Comparison of ENCODE assay signal across 22 cellular contexts in the genomic region with DNA sequence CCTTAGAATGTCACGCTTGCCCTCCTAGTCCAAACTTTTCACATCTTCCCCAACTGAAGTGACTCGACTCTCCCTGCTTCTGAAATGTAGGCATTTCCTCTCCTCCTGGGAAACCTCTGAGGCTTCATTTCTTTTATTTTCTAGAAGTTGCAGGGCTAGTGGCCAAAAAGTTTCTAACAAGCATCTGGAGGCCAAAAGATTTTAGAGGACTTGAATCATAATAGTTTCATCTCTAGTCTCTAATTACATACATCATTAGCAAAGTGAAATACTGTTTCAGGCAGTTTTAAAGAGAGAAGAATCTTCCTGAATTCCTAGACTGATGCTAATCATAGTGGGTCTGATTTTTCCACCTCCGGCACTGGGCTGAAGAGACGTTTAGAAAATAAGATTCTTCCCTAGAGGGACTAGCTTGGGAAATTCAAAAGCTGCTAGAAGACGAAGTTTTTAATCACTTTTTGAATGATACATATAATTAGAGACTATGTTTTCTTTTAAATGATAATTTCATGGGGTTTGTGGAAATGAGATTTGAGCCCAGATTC. TPM values are rescaled to one million over a fixed set of nuclear protein-coding genes. Genes with fewer than 3 reads are reported as not detected.
DNase-seq lines count a peak whose midpoint lies in the region; ATAC-seq, FAIRE-seq and TF ChIP-seq lines count a peak whose summit lies in the region.
"Had no signal": no experiment of that assay in that cellular context is flagged by ENCODE, and none has a peak within 500 bp of the region (broad histone marks: within the 10 kb centered on the region; RNA-seq: fewer than 3 reads in every experiment).

No MANE protein-coding gene starts in this region.

- no peak overlapping the region for H2BK15ac ChIP-seq in H1 (ENCODE audit: low read length)

- no peaks in the 10 kb centered on the region; the same call in 1 of the 2 replicates for H3K23me2 ChIP-seq in H1 (ENCODE audit: low read depth, low read length)

- TF ChIP-seq EP300 in H1 (IDR thresholded peaks at IDR 0.05; ENCODE audit: borderline replicate concordance in 1 of 2, low read depth in 2 of 2, low read length in 2 of 2): no peak

- no peak overlapping the region for H4K5ac ChIP-seq in H1 (ENCODE audit: insufficient read length, low read depth, low read length)

- H2BK5ac ChIP-seq in H1 (ENCODE audit: low read depth, low read length): no peak overlapping the region

- H3K36me3 Mint-ChIP-seq in nephron (ENCODE audit: low read depth): no peaks in the 10 kb centered on the region
- H3K36me3 Mint-ChIP-seq: CD14-positive monocyte had no signal

- no peak overlapping the region for H3K4me3 Mint-ChIP-seq in nephron
- H3K4me3 Mint-ChIP-seq: CD14-positive monocyte had no signal

- 89% methylated on average over 4 of the region's 5 CpGs; no CpG with 5 or more reads in 1 of the 2 experiments for WGBS in H1 (ENCODE audit: extremely low coverage in 1 of 2, insufficient coverage in 1 of 2, insufficient read length in 1 of 2, insufficient replicate concordance in 2 of 2, low coverage in 1 of 2, low lambda C conversion rate in 2 of 2, missing lambda C conversion rate in 1 of 2), 2 experiments

- ATAC-seq in Right ventricle myocardium inferior: no peak

- H3K4me1 Mint-ChIP-seq in nephron: peaks cover 6% of the 10 kb centered on the region
- H3K4me1 Mint-ChIP-seq: CD14-positive monocyte had no signal

- no peak overlapping the region for H3K4ac ChIP-seq in H1 (replicated peaks; ENCODE audit: insufficient read length, low read depth, low read length)

- H3K79me1 ChIP-seq in H1 (ENCODE audit: low read depth, low read length): no peaks in the 10 kb centered on the region

- CTCF ChIA-PET in H1 (lab: Charles Lee; ENCODE audit: partially characterized antibody): interaction anchor here (0.6 kb wide), 1 partner anchor 17 kb away, joined by 3 read pairs; no protein-coding TSS in a partner anchor

- no peaks in the 10 kb centered on the region for H4K20me1 ChIP-seq in H1 (replicated peaks in 1 of 2; ENCODE audit: control insufficient read depth in 1 of 2, insufficient read depth in 2 of 2, low read length in 2 of 2)

- no peak overlapping the region for H3K27ac ChIP-seq in H1 (ENCODE audit: low read depth, low read length)

- H2BK20ac ChIP-seq in H1 (ENCODE audit: low read length): no peak overlapping the region

- no peaks in the 10 kb centered on the region for H3K9me3 ChIP-seq in H1 (ENCODE audit: insufficient read depth in 2 of 2, low read depth in 1 of 2, low read length in 1 of 2)
- H3K9me3 ChIP-seq: HAP-1, MG63 had no signal

- H3K4me3 ChIP-seq in AG09309 (ENCODE audit: control insufficient read depth, low read depth, low read length) (no peak overlapping the region), H1 (ENCODE audit: extremely low read depth in 1 of 4, insufficient read depth in 2 of 4, low read depth in 3 of 4, low read length in 4 of 4) (no peak overlapping the region)
- H3K4me3 ChIP-seq: HAP-1, MG63 had no signal

- no peak overlapping the region for H2BK120ac ChIP-seq in H1 (replicated peaks; ENCODE audit: low read depth, low read length)

- peak; percentile 38 for DNase-seq in AG09309 (ENCODE audit: low read depth)
- peak; percentile 74 for DNase-seq in GM04504 (ENCODE audit: low read depth)
- no peak for DNase-seq in H1 (ENCODE audit: low read depth in 1 of 2, low spot score in 2 of 2)
- DNase-seq in HuH-7.5 (ENCODE audit: low spot score): no peak
- no peak for DNase-seq in Right ventricle myocardium inferior (ENCODE audit: missing footprints)
- DNase-seq in NCI-H1930 (lab: John Stamatoyannopoulos, UW): no peak
- DNase-seq in NCI-H1436 (lab: John Stamatoyannopoulos, UW): no peak
- DNase-seq: AML-193, DMS79, Kasumi-1, MG63, NCI-H1092 treated with DMSO at 0.1 percent for 48 hours, NCI-H2081 treated with DMSO at 0.1 percent for 48 hours, NCI-H510A treated with DMSO at 0.1 percent for 48 hours, NCI-H774, SHP77 had no signal

- no peak overlapping the region for H3K23ac ChIP-seq in H1 (ENCODE audit: insufficient read length)

- POLR2A ChIA-PET in H1 (lab: Charles Lee; ENCODE audit: partially characterized antibody): no interaction called here

- TF ChIP-seq POLR2A in H1 (IDR thresholded peaks at IDR 0.05; ENCODE audit: control extremely low read depth in 1 of 2, low read depth in 2 of 2, low read length in 2 of 2): no peak

- H3K9ac ChIP-seq in H1 (replicated peaks in 1 of 4; ENCODE audit: extremely low read depth in 1 of 4, low read depth in 3 of 4, low read length in 3 of 4): no peak overlapping the region

- TF ChIP-seq RAD21 in H1 (IDR thresholded peaks at IDR 0.05 in 1 of 2, conservative IDR thresholded peaks at IDR 0.05 in 1 of 2; ENCODE audit: low read depth in 2 of 2, low read length in 2 of 2): no peak

- H3K56ac ChIP-seq in H1 (replicated peaks; ENCODE audit: insufficient read length, low read depth, low read length): no peak overlapping the region

- H3K14ac ChIP-seq in H1 (ENCODE audit: insufficient read length): no peak overlapping the region

- TF ChIP-seq CTCF in AG09309 (IDR thresholded peaks at IDR 0.05; ENCODE audit: control insufficient read depth, insufficient read depth, low read depth, low read length, missing control alignments) (no peak), H1 (IDR thresholded peaks at IDR 0.05; ENCODE audit: control extremely low read depth in 1 of 3, insufficient read depth in 1 of 3, low read depth in 1 of 3, low read length in 3 of 3) (no peak), nephron (IDR thresholded peaks at IDR 0.05; ENCODE audit: unreplicated experiment in 3 of 3) (no peak)

- peaks cover 2% of the 10 kb centered on the region for H3K9me3 Mint-ChIP-seq in nephron

- peaks cover 0 to 2% (median 0%) of the 10 kb centered on the region in 4 experiments; a peak in 1 of 7 replicates for H3K4me1 ChIP-seq in H1 (replicated peaks in 1 of 4; ENCODE audit: control insufficient read depth in 3 of 4, insufficient read depth in 4 of 4, low read length in 3 of 4)
- H3K4me1 ChIP-seq: HAP-1 had no signal

- no peak overlapping the region for H3K18ac ChIP-seq in H1 (ENCODE audit: extremely low read depth, low read length)

- no peaks in the 10 kb centered on the region for H3K79me2 ChIP-seq in H1 (ENCODE audit: control insufficient read depth in 1 of 2, insufficient read depth in 2 of 2, low read length in 2 of 2)

- H4K91ac ChIP-seq in H1 (replicated peaks; ENCODE audit: insufficient read length, low read length): no peak overlapping the region

- no peak for FAIRE-seq in H1 (lab: Jason Lieb, UNC)
- FAIRE-seq: A204.1, HTR-8/SVneo had no signal

- intact Hi-C loops in Right ventricle myocardium inferior (cut with DNase I): no loop called here

- no peak overlapping the region for H3K4me2 ChIP-seq in H1 (ENCODE audit: insufficient read depth in 1 of 2, low read depth in 2 of 2, low read length in 2 of 2)

- no peak overlapping the region for H2BK12ac ChIP-seq in H1 (ENCODE audit: low read depth, low read length)

- H4K8ac ChIP-seq in H1 (ENCODE audit: extremely low read depth, insufficient read depth, low read length): no peak overlapping the region

- 0 out of 2 replicates have a peak overlapping the region, but pooled peaks have one; percentile 39 for H2AFZ ChIP-seq in H1 (ENCODE audit: low read length)

- H3K36me3 ChIP-seq in H1 (ENCODE audit: control insufficient read depth in 2 of 4, insufficient read depth in 4 of 4, low read length in 3 of 4): no peaks in the 10 kb centered on the region
- H3K36me3 ChIP-seq: HAP-1, MG63 had no signal

- H3K27me3 Mint-ChIP-seq in nephron (ENCODE audit: low read depth): no peaks in the 10 kb centered on the region

- no peaks in the 10 kb centered on the region for H3K27me3 ChIP-seq in H1 (replicated peaks in 1 of 4; ENCODE audit: control insufficient read depth in 3 of 4, extremely low read depth in 1 of 4, insufficient read depth in 3 of 4, low read length in 3 of 4)
- H3K27me3 ChIP-seq: MG63 had no signal

- peak overlapping the region in 2 of 3 experiments; percentile 1 to 67 for H3K27ac Mint-ChIP-seq in nephron
- H3K27ac Mint-ChIP-seq: CD14-positive monocyte had no signal

- no peak overlapping the region for H2AK5ac ChIP-seq in H1 (ENCODE audit: low read depth, low read length)

TF ChIP-seq in H1, 55 proteins besides CTCF, POLR2A, EP300 and RAD21 (continues in another document):
- no peak for TF ChIP-seq SIRT6 (IDR thresholded peaks at IDR 0.05; ENCODE audit: low read length)
- TF ChIP-seq, protein P1, sequence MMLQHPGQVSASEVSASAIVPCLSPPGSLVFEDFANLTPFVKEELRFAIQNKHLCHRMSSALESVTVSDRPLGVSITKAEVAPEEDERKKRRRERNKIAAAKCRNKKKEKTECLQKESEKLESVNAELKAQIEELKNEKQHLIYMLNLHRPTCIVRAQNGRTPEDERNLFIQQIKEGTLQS (IDR thresholded peaks at IDR 0.05; ENCODE audit: insufficient read depth, low read depth, low read length): no peak

RNA-seq across cellular contexts. Expression of gene CCDC68, which starts 52.6 kb away (rescaled TPM):
- 0.80 and 0.92 TPM in 2 replicates for total RNA-seq in H1 (2021; fragmentation: NEBNext Ultra II Directional; extraction: Animal tissue kit (Norgen Biotek cat#: 25700))
- 0.06 TPM in 2 replicates for polyA plus RNA-seq in H1 (2011; rRNA removed)
- polyA plus RNA-seq in H1 (2011; cell fraction: cytosol; rRNA removed): 0.10 TPM
- 0.06 TPM for polyA plus RNA-seq in H1 (2011; cell fraction: nucleus; rRNA removed)
- 0.07 to 0.18 TPM (median 0.07 TPM) in 4 replicates for polyA plus RNA-seq in H1 (2012, experiment 1 of 2)
- polyA plus RNA-seq in H1 (2012, experiment 2 of 2): not detected
- polyA plus RNA-seq in H1 (2013, experiment 1 of 2): 0.83 TPM
- 0.87 TPM for polyA plus RNA-seq in H1 (2013, experiment 2 of 2)
- polyA minus RNA-seq in H1 (2011; rRNA and poly(A)+ RNA removed): 1.1 TPM in 1 of 2 replicates, not detected in the other
- polyA minus RNA-seq in H1 (2011; cell fraction: cytosol; rRNA and poly(A)+ RNA removed): 1.5 TPM
- polyA minus RNA-seq in H1 (2011; cell fraction: nucleus; rRNA and poly(A)+ RNA removed): 1.2 TPM
- 3.9 TPM for total RNA-seq in Right ventricle myocardium inferior
- total RNA-seq: OCI-LY7 had no signal

Comparison
In these comparisons a context has a peak if more than half of its experiments do, and no peak if none do; other contexts are left out.
1. DNase-seq: peak in AG09309 (single experiment) and GM04504 (single experiment); none in H1 (0 of 2), HuH-7.5 (single experiment), Right ventricle myocardium inferior (single experiment), NCI-H1930 (0 of 2) and NCI-H1436 (single experiment).